1 cellular context compared by ENCODE assay signal in the genomic region with DNA sequence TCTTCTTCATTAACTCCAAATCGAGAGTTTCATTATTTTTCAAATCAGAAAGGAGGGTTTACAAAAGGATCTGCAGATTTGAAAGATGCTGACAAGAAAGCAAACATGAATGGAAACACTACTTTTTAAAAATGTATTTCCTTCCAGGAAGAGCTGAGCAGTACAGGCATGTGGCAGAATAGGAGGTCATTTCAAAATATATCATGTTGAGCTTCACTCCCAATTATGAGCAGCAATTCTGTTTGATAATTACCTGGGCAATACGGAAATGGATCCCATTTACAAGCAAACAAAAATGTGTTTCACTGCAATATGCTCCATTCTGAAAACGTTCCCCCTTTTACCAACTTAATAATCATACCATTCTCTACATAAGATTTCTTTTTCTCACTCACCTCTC.
TF ChIP-seq lines count a peak whose summit lies in the region.

No MANE protein-coding gene starts in this region.

TF ChIP-seq in GM23338, 12 proteins besides CTCF, POLR2A, EP300 and RAD21 (continued from another document):
- TF ChIP-seq CREB1 (CRISPR knock-in tag; IDR thresholded peaks at IDR 0.05; ENCODE audit: low read depth) (no peak), EZH2 (IDR thresholded peaks at IDR 0.05; ENCODE audit: low read depth, unreplicated experiment) (no peak), ZNF114 (CRISPR knock-in tag; IDR thresholded peaks at IDR 0.05) (no peak), EZH2phosphoT487 (IDR thresholded peaks at IDR 0.05; ENCODE audit: unreplicated experiment) (no peak), ZNF331 (CRISPR knock-in tag; IDR thresholded peaks at IDR 0.05; ENCODE audit: low read depth) (no peak), NANOG (IDR thresholded peaks at IDR 0.05; ENCODE audit: borderline replicate concordance) (no peak), POLR2AphosphoS5 (IDR thresholded peaks at IDR 0.05; ENCODE audit: low read depth) (no peak), STAT1 (IDR thresholded peaks at IDR 0.05; ENCODE audit: unreplicated experiment) (no peak), JUNB (IDR thresholded peaks at IDR 0.05; ENCODE audit: unreplicated experiment) (no peak)
- TF ChIP-seq, protein P1, sequence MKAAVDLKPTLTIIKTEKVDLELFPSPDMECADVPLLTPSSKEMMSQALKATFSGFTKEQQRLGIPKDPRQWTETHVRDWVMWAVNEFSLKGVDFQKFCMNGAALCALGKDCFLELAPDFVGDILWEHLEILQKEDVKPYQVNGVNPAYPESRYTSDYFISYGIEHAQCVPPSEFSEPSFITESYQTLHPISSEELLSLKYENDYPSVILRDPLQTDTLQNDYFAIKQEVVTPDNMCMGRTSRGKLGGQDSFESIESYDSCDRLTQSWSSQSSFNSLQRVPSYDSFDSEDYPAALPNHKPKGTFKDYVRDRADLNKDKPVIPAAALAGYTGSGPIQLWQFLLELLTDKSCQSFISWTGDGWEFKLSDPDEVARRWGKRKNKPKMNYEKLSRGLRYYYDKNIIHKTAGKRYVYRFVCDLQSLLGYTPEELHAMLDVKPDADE (IDR thresholded peaks at IDR 0.05) = no peak
- TF ChIP-seq, protein P2, sequence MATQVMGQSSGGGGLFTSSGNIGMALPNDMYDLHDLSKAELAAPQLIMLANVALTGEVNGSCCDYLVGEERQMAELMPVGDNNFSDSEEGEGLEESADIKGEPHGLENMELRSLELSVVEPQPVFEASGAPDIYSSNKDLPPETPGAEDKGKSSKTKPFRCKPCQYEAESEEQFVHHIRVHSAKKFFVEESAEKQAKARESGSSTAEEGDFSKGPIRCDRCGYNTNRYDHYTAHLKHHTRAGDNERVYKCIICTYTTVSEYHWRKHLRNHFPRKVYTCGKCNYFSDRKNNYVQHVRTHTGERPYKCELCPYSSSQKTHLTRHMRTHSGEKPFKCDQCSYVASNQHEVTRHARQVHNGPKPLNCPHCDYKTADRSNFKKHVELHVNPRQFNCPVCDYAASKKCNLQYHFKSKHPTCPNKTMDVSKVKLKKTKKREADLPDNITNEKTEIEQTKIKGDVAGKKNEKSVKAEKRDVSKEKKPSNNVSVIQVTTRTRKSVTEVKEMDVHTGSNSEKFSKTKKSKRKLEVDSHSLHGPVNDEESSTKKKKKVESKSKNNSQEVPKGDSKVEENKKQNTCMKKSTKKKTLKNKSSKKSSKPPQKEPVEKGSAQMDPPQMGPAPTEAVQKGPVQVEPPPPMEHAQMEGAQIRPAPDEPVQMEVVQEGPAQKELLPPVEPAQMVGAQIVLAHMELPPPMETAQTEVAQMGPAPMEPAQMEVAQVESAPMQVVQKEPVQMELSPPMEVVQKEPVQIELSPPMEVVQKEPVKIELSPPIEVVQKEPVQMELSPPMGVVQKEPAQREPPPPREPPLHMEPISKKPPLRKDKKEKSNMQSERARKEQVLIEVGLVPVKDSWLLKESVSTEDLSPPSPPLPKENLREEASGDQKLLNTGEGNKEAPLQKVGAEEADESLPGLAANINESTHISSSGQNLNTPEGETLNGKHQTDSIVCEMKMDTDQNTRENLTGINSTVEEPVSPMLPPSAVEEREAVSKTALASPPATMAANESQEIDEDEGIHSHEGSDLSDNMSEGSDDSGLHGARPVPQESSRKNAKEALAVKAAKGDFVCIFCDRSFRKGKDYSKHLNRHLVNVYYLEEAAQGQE (IDR thresholded peaks at IDR 0.05; ENCODE audit: unreplicated experiment) = no peak
TF ChIP-seq in GM23338: peak in this region for 0.
